In the genomic region with DNA sequence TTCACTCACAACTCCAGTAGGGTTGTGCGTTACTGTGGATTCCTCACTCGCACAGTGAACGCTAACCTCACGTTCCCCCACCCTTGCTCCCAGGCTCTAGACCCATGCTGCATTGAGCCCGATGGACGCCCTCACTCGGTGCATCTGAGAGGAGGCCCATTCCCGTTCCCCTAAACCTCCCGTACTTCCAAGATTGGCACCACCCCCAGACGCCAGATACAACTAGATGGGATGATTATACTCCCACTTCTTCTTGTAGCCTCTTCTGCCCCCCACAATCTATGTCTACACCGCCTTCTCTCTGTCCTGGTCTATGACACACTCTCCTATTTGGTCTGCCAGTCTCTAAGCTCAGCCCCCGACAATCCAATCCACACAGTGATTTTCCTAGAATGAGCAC, we compare ENCODE assay signal across 17 cellular contexts.
"Had no signal": no experiment of that assay in that cellular context is flagged by ENCODE, and none has a peak within 500 bp of the region (broad histone marks: within the 10 kb centered on the region; RNA-seq: fewer than 3 reads in every experiment).

No MANE protein-coding gene starts in this region.

- DNase-seq: activated CD4-positive, alpha-beta T cell treated with anti-CD3 and anti-CD28 coated beads, Interleukin-2, amount 50 U/mL, for 4 hours; activated CD4-positive, CD25-positive, alpha-beta regulatory T cell treated with anti-CD3 and anti-CD28 coated beads, Interleukin-2, amount 50 U/mL, for 72 hours; activated naive CD4-positive, alpha-beta T cell treated with anti-CD3 and anti-CD28 coated beads for 36 hours; activated T-cell treated with anti-CD3 and anti-CD28 coated beads, Interleukin-2, amount 50 U/mL, for 72 hours; amygdala; body of pancreas; colonic mucosa; islet precursor cell; naive B cell; SK-N-SH; stomach; T-cell; T1000; thyroid gland had no signal

- H3K4me3 Mint-ChIP-seq: activated naive CD4-positive, alpha-beta T cell treated with anti-CD3 and anti-CD28 coated beads for 36 hours; activated T-cell treated with anti-CD3 and anti-CD28 coated beads, Interleukin-2, amount 50 U/mL, for 72 hours; T-cell had no signal

- H3K4me1 Mint-ChIP-seq: naive B cell had no signal

- H3K9me3 ChIP-seq: body of pancreas, colonic mucosa, esophagus muscularis mucosa, SK-N-SH, stomach, thyroid gland had no signal

- H3K36me3 ChIP-seq: colonic mucosa had no signal

- FAIRE-seq: urothelium cell line had no signal

- H3K9ac ChIP-seq: SK-N-SH had no signal

- H3K27ac Mint-ChIP-seq: activated naive CD4-positive, alpha-beta T cell treated with anti-CD3 and anti-CD28 coated beads for 36 hours; T-cell had no signal

- H3K27me3 Mint-ChIP-seq: naive B cell, T-cell had no signal

- ATAC-seq: activated T-cell treated with anti-CD3 and anti-CD28 coated beads, Interleukin-2, amount 50 U/mL, for 72 hours; body of pancreas; sciatic nerve had no signal

- H3K27ac ChIP-seq: body of pancreas, colonic mucosa, stomach had no signal

- H3K4me2 ChIP-seq: SK-N-SH had no signal

- H3K9me3 Mint-ChIP-seq: activated naive CD4-positive, alpha-beta T cell treated with anti-CD3 and anti-CD28 coated beads for 36 hours; activated T-cell treated with anti-CD3 and anti-CD28 coated beads, Interleukin-2, amount 50 U/mL, for 72 hours; naive B cell; T-cell had no signal

- H3K4me1 ChIP-seq: body of pancreas, colonic mucosa, stomach had no signal

- H3K4me3 ChIP-seq: body of pancreas, colonic mucosa, esophagus muscularis mucosa, stomach, thyroid gland had no signal

- H3K27me3 ChIP-seq: body of pancreas, colonic mucosa, esophagus muscularis mucosa, stomach, thyroid gland had no signal
